In genomic region chr22:49535527-49536125, GRCh38 we compare ENCODE assay signal across 18 cellular contexts.
"Had no signal": no experiment of that assay in that cellular context is flagged by ENCODE, and none has a peak within 500 bp of the region (broad histone marks: within the 10 kb centered on the region; RNA-seq: fewer than 3 reads in every experiment).

No MANE protein-coding gene starts in this region.

- H3K27ac ChIP-seq: brain microvascular endothelial cell, parathyroid adenoma, skin epidermis, transverse colon had no signal

- H3K4me1 ChIP-seq: parathyroid adenoma, transverse colon had no signal

- H3K27ac Mint-ChIP-seq: activated CD4-positive, alpha-beta T cell treated with anti-CD3 and anti-CD28 coated beads, Interleukin-2, amount 10 ng/mL, durations not matched to agents 7 days and 5 days; activated naive CD4-positive, alpha-beta T cell treated with anti-CD3 and anti-CD28 coated beads, Interleukin-2, amount 50 U/mL, for 24 hours; activated T-helper 17 cell treated with anti-CD3 and anti-CD28 coated beads, Interleukin-2, amount 50 U/mL, for 72 hours; T-helper 17 cell had no signal

- H3K4me3 Mint-ChIP-seq: activated CD4-positive, alpha-beta T cell treated with anti-CD3 and anti-CD28 coated beads, Interleukin-2, amount 10 ng/mL, durations not matched to agents 7 days and 5 days; activated naive CD4-positive, alpha-beta T cell treated with anti-CD3 and anti-CD28 coated beads, Interleukin-2, amount 50 U/mL, for 24 hours; activated T-helper 17 cell treated with anti-CD3 and anti-CD28 coated beads, Interleukin-2, amount 50 U/mL, for 72 hours; immature natural killer cell; neural crest cell; T-helper 17 cell had no signal

- DNase-seq: activated CD4-positive, alpha-beta T cell treated with anti-CD3 and anti-CD28 coated beads, Interleukin-2, amount 10 ng/mL, durations not matched to agents 7 days and 5 days; activated CD4-positive, CD25-positive, alpha-beta regulatory T cell; activated T-cell treated with anti-CD3 and anti-CD28 coated beads for 4 hours; brain microvascular endothelial cell; cerebellar nuclear complex; dermis blood vessel endothelial cell; hippocampal formation; immature natural killer cell; mammary epithelial cell; retina; T-helper 17 cell; transverse colon had no signal

- ATAC-seq: activated T-helper 17 cell treated with anti-CD3 and anti-CD28 coated beads, Interleukin-2, amount 50 U/mL, for 72 hours; left colon; T-helper 17 cell had no signal

- H3K4me3 ChIP-seq: skin epidermis, transverse colon had no signal

- H3K27me3 ChIP-seq: brain microvascular endothelial cell, transverse colon had no signal

- H3K9me3 ChIP-seq: transverse colon had no signal

- H3K4me1 Mint-ChIP-seq: activated CD4-positive, alpha-beta T cell treated with anti-CD3 and anti-CD28 coated beads, Interleukin-2, amount 10 ng/mL, durations not matched to agents 7 days and 5 days; activated naive CD4-positive, alpha-beta T cell treated with anti-CD3 and anti-CD28 coated beads, Interleukin-2, amount 50 U/mL, for 24 hours; activated T-helper 17 cell treated with anti-CD3 and anti-CD28 coated beads, Interleukin-2, amount 50 U/mL, for 72 hours had no signal

- H3K27me3 Mint-ChIP-seq: activated CD4-positive, alpha-beta T cell treated with anti-CD3 and anti-CD28 coated beads, Interleukin-2, amount 10 ng/mL, durations not matched to agents 7 days and 5 days; activated naive CD4-positive, alpha-beta T cell treated with anti-CD3 and anti-CD28 coated beads, Interleukin-2, amount 50 U/mL, for 24 hours; activated T-helper 17 cell treated with anti-CD3 and anti-CD28 coated beads, Interleukin-2, amount 50 U/mL, for 72 hours; T-helper 17 cell had no signal

- H3K36me3 ChIP-seq: brain microvascular endothelial cell, transverse colon had no signal

- H3K79me2 ChIP-seq: parathyroid adenoma had no signal

- H3K9me3 Mint-ChIP-seq: activated CD4-positive, alpha-beta T cell treated with anti-CD3 and anti-CD28 coated beads, Interleukin-2, amount 10 ng/mL, durations not matched to agents 7 days and 5 days; activated naive CD4-positive, alpha-beta T cell treated with anti-CD3 and anti-CD28 coated beads, Interleukin-2, amount 50 U/mL, for 24 hours; activated T-helper 17 cell treated with anti-CD3 and anti-CD28 coated beads, Interleukin-2, amount 50 U/mL, for 72 hours; immature natural killer cell; neural crest cell had no signal

- H2AFZ ChIP-seq: parathyroid adenoma had no signal

- H3K9ac ChIP-seq: parathyroid adenoma had no signal

- H3K36me3 Mint-ChIP-seq: activated naive CD4-positive, alpha-beta T cell treated with anti-CD3 and anti-CD28 coated beads, Interleukin-2, amount 50 U/mL, for 24 hours; immature natural killer cell had no signal
